In the genomic region with DNA sequence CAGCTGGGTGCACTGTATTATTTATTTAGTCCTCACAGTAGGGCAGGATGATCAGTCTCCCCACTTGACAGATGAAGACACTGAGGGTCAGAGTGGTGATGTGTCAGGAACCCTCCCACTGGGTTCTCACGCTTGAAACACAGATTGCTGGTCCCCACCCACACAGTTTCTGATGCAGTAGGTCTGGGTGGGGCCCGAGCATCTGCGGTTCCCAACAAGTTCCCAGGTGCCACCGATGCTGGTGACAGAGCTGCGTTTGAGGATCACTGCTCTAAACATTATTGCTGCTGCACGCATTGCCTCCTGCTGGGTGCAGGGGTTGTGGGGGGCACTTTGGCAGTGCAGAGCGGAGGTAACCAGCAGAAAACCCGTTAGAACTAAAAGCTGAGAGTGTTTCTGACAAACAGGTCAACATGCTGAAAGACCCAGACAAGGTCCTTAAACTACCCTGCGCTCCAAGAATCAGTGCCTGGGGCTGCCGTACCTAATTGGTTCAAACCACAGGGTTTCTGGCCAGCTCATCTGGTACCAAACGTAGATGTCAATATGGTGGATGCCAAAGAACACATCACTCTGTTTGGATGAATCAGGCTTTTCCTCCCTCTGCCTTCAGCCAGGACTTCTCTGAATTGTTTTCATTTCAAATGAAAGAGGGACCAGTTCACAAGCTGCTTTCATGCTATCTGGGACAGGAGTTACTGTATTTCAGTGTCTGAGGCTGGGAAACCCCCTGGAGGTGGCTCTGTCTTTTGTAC, we compare ENCODE assay signal across 9 cellular contexts.
DNase-seq lines count a peak whose midpoint lies in the region; ATAC-seq and FAIRE-seq lines count a peak whose summit lies in the region.
"Had no signal": no experiment of that assay in that cellular context is flagged by ENCODE, and none has a peak within 500 bp of the region (broad histone marks: within the 10 kb centered on the region; RNA-seq: fewer than 3 reads in every experiment).

No MANE protein-coding gene starts in this region.

- WGBS in mesodermal cell (ENCODE audit: insufficient coverage in 2 of 2), 2 experiments, result 81 to 94% methylated on average over 9 to 10 of the region's 11 CpGs

- no peak overlapping the region for H3K4me3 ChIP-seq in mesodermal cell (ENCODE audit: extremely low read depth, insufficient read depth, low read length, poor library complexity, severe bottlenecking)
- no peak overlapping the region for H3K4me3 ChIP-seq in stomach smooth muscle (ENCODE audit: low read length in 2 of 2)

- H3K27ac ChIP-seq in mesodermal cell (ENCODE audit: low read depth, low read length, severe bottlenecking) (peak overlapping the region; percentile 6), stomach smooth muscle (ENCODE audit: low read length) (peak overlapping the region; percentile 76)
- H3K27ac ChIP-seq: parathyroid adenoma had no signal

- peak; percentile 56 for FAIRE-seq in GM18507 (lab: Jason Lieb, UNC)

- H3K9ac ChIP-seq in stomach smooth muscle (ENCODE audit: low read length in 2 of 2), result no peak overlapping the region
- H3K9ac ChIP-seq: parathyroid adenoma had no signal

- H3K27me3 ChIP-seq in stomach smooth muscle (ENCODE audit: control insufficient read depth in 1 of 2, insufficient read depth in 2 of 2, low read length in 2 of 2), result no peaks in the 10 kb centered on the region

- no peaks in the 10 kb centered on the region for H3K9me3 ChIP-seq in mesodermal cell (ENCODE audit: control insufficient read depth, low read length)
- H3K9me3 ChIP-seq in stomach smooth muscle (ENCODE audit: control insufficient read depth in 2 of 2, low read length in 2 of 2), result no peaks in the 10 kb centered on the region

- H3K36me3 ChIP-seq in mesodermal cell (ENCODE audit: control insufficient read depth, insufficient read depth, low read length) (peaks cover 13% of the 10 kb centered on the region), stomach smooth muscle (ENCODE audit: control insufficient read depth in 2 of 2, insufficient read depth in 2 of 2, low read length in 2 of 2) (peaks cover 4 to 9% of the 10 kb centered on the region in 2 donors)

- peak; percentile 44 for DNase-seq in GM18507 (ENCODE audit: extremely low spot score, insufficient read length, low read depth)
- DNase-seq in NCI-H226, result peak; percentile 60
- DNase-seq in activated effector memory CD4-positive, alpha-beta T cell treated with anti-CD3 and anti-CD28 coated beads, Interleukin-2, amount 50 U/mL, for 16 hours, result peak; percentile 86
- DNase-seq in glomerular visceral epithelial cell (ENCODE audit: extremely low spot score), result no peak

- no peak for ATAC-seq in HG03432 (IDR thresholded peaks at IDR 0.05; ENCODE audit: unreplicated experiment)
- ATAC-seq in HG03097 (IDR thresholded peaks at IDR 0.05; ENCODE audit: low FRiP score, unreplicated experiment), result no peak

- H3K4me1 ChIP-seq in mesodermal cell (ENCODE audit: control insufficient read depth, insufficient read depth, low read length, poor library complexity, severe bottlenecking) (peaks cover 19% of the 10 kb centered on the region), stomach smooth muscle (ENCODE audit: control insufficient read depth, insufficient read depth, low read length) (peaks cover 42% of the 10 kb centered on the region)
